38 cellular contexts compared by ENCODE assay signal in the genomic region with DNA sequence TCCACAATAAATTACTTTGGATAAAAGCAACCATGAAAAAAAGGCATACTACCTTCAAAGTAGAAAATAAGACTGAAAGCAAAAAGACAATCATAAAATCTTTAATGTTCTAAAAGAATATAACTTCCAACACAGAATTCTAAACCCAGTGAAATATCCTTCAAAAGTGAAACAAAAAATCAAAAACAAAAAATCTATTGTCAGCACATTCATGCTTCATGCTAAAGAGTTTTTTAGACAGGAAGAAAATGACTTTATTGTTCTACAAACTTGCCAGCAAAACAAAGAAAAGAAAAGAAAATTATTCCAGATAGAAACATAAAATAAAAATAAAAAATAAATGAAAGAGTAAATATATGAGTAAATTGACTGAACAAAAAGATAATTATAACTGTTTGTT.
"Had no signal": no experiment of that assay in that cellular context is flagged by ENCODE, and none has a peak within 500 bp of the region (broad histone marks: within the 10 kb centered on the region; RNA-seq: fewer than 3 reads in every experiment).

No MANE protein-coding gene starts in this region.

- H3K36me3 ChIP-seq: ascending aorta, cardiac muscle cell had no signal

- H3K27me3 Mint-ChIP-seq: activated CD4-positive, alpha-beta memory T cell treated with anti-CD3 and anti-CD28 coated beads for 36 hours; activated CD4-positive, alpha-beta T cell treated with anti-CD3 and anti-CD28 coated beads, Interleukin-2, amount 10 ng/mL, durations not matched to agents 24 days and 14 days; activated CD8-positive, alpha-beta memory T cell treated with anti-CD3 and anti-CD28 coated beads, Interleukin-2, amount 10 ng/mL, durations not matched to agents 7 days and 5 days; activated naive CD4-positive, alpha-beta T cell treated with anti-CD3 and anti-CD28 coated beads, Interleukin-2, amount 10 ng/mL, durations not matched to agents 7 days and 5 days; activated naive CD4-positive, alpha-beta T cell treated with anti-CD3 and anti-CD28 coated beads, Interleukin-2, amount 50 U/mL, for 24 hours; activated naive CD8-positive, alpha-beta T cell treated with anti-CD3 and anti-CD28 coated beads, Interleukin-2, amount 10 ng/mL, durations not matched to agents 7 days and 5 days; activated naive CD8-positive, alpha-beta T cell treated with anti-CD3 and anti-CD28 coated beads, Interleukin-2, amount 50 U/mL, for 24 hours; activated T-cell treated with anti-CD3 and anti-CD28 coated beads, Interleukin-2, amount 50 U/mL, for 24 hours; brain; central memory CD8-positive, alpha-beta T cell had no signal

- H3K4me3 ChIP-seq: ascending aorta, cardiac muscle cell had no signal

- ATAC-seq: activated CD8-positive, alpha-beta memory T cell treated with anti-CD3 and anti-CD28 coated beads, Interleukin-2, amount 10 ng/mL, durations not matched to agents 7 days and 5 days; activated CD8-positive, alpha-beta T cell treated with anti-CD3 and anti-CD28 coated beads, Interleukin-2, amount 10 ng/mL, durations not matched to agents 7 days and 5 days; activated naive CD8-positive, alpha-beta T cell treated with anti-CD3 and anti-CD28 coated beads, Interleukin-2, amount 50 U/mL, for 24 hours had no signal

- H3K4me1 Mint-ChIP-seq: activated B cell treated with CpG ODN at 0.5 μM for 24 hours; activated CD4-positive, alpha-beta T cell treated with anti-CD3 and anti-CD28 coated beads, Interleukin-2, amount 10 ng/mL, durations not matched to agents 24 days and 14 days; activated CD8-positive, alpha-beta memory T cell treated with anti-CD3 and anti-CD28 coated beads, Interleukin-2, amount 10 ng/mL, durations not matched to agents 7 days and 5 days; activated naive CD4-positive, alpha-beta T cell treated with anti-CD3 and anti-CD28 coated beads, Interleukin-2, amount 10 ng/mL, durations not matched to agents 7 days and 5 days; activated naive CD4-positive, alpha-beta T cell treated with anti-CD3 and anti-CD28 coated beads, Interleukin-2, amount 50 U/mL, for 24 hours; activated naive CD8-positive, alpha-beta T cell treated with anti-CD3 and anti-CD28 coated beads, Interleukin-2, amount 10 ng/mL, durations not matched to agents 7 days and 5 days; activated naive CD8-positive, alpha-beta T cell treated with anti-CD3 and anti-CD28 coated beads, Interleukin-2, amount 50 U/mL, for 24 hours; brain; central memory CD8-positive, alpha-beta T cell had no signal

- H3K4me3 Mint-ChIP-seq: activated B cell treated with CpG ODN at 0.5 μM for 24 hours; activated CD4-positive, alpha-beta memory T cell treated with anti-CD3 and anti-CD28 coated beads for 36 hours; activated CD4-positive, alpha-beta T cell treated with anti-CD3 and anti-CD28 coated beads, Interleukin-2, amount 10 ng/mL, durations not matched to agents 24 days and 14 days; activated CD8-positive, alpha-beta memory T cell treated with anti-CD3 and anti-CD28 coated beads, Interleukin-2, amount 10 ng/mL, durations not matched to agents 7 days and 5 days; activated CD8-positive, alpha-beta T cell treated with anti-CD3 and anti-CD28 coated beads, Interleukin-2, amount 10 ng/mL, durations not matched to agents 7 days and 5 days; activated naive CD4-positive, alpha-beta T cell treated with anti-CD3 and anti-CD28 coated beads, Interleukin-2, amount 10 ng/mL, durations not matched to agents 7 days and 5 days; activated naive CD4-positive, alpha-beta T cell treated with anti-CD3 and anti-CD28 coated beads, Interleukin-2, amount 50 U/mL, for 24 hours; activated naive CD8-positive, alpha-beta T cell; activated naive CD8-positive, alpha-beta T cell treated with anti-CD3 and anti-CD28 coated beads, Interleukin-2, amount 10 ng/mL, durations not matched to agents 7 days and 5 days; activated naive CD8-positive, alpha-beta T cell treated with anti-CD3 and anti-CD28 coated beads, Interleukin-2, amount 50 U/mL, for 24 hours; activated T-cell treated with anti-CD3 and anti-CD28 coated beads, Interleukin-2, amount 50 U/mL, for 24 hours; brain; central memory CD8-positive, alpha-beta T cell; T-helper 1 cell treated with Interleukin-12 subunit alpha and Interleukin-12 subunit beta and Interleukin-4 antibody, amounts not matched to agents 30 μg/mL and 1 μg/mL, for 36 hours; T-helper 2 cell treated with Interferon-gamma antibody and Interleukin-4, amounts not matched to agents 5 μg/mL and 100 μg/mL, for 36 hours had no signal

- FAIRE-seq: bronchial epithelial cell, TTC549 had no signal

- H3K27ac Mint-ChIP-seq: activated B cell treated with CpG ODN at 0.5 μM for 24 hours; activated CD4-positive, alpha-beta memory T cell treated with anti-CD3 and anti-CD28 coated beads for 36 hours; activated CD4-positive, alpha-beta T cell treated with anti-CD3 and anti-CD28 coated beads, Interleukin-2, amount 10 ng/mL, durations not matched to agents 24 days and 14 days; activated CD8-positive, alpha-beta memory T cell treated with anti-CD3 and anti-CD28 coated beads, Interleukin-2, amount 10 ng/mL, durations not matched to agents 7 days and 5 days; activated CD8-positive, alpha-beta T cell treated with anti-CD3 and anti-CD28 coated beads, Interleukin-2, amount 10 ng/mL, durations not matched to agents 7 days and 5 days; activated naive CD4-positive, alpha-beta T cell treated with anti-CD3 and anti-CD28 coated beads, Interleukin-2, amount 10 ng/mL, durations not matched to agents 7 days and 5 days; activated naive CD4-positive, alpha-beta T cell treated with anti-CD3 and anti-CD28 coated beads, Interleukin-2, amount 50 U/mL, for 24 hours; activated naive CD8-positive, alpha-beta T cell; activated naive CD8-positive, alpha-beta T cell treated with anti-CD3 and anti-CD28 coated beads, Interleukin-2, amount 10 ng/mL, durations not matched to agents 7 days and 5 days; activated naive CD8-positive, alpha-beta T cell treated with anti-CD3 and anti-CD28 coated beads, Interleukin-2, amount 50 U/mL, for 24 hours; activated T-cell treated with anti-CD3 and anti-CD28 coated beads, Interleukin-2, amount 50 U/mL, for 24 hours; activated T-helper 2 cell treated with anti-CD3 and anti-CD28 coated beads, Interferon-gamma antibody, Interleukin-2, Interleukin-4, amounts not matched to agents 10 μg/mL and 5 μg/mL and 100 μg/mL, durations not matched to agents 14 hours and 24 hours and 36 hours; brain; T-helper 1 cell treated with Interleukin-12 subunit alpha and Interleukin-12 subunit beta and Interleukin-4 antibody, amounts not matched to agents 30 μg/mL and 1 μg/mL, for 36 hours; T-helper 2 cell treated with Interferon-gamma antibody and Interleukin-4, amounts not matched to agents 5 μg/mL and 100 μg/mL, for 36 hours had no signal

- H3K27me3 ChIP-seq: ascending aorta, cardiac muscle cell had no signal

- DNase-seq: activated B cell treated with CpG ODN at 0.5 μM for 24 hours; activated CD4-positive, alpha-beta memory T cell treated with anti-CD3 and anti-CD28 coated beads for 36 hours; activated CD4-positive, alpha-beta T cell treated with anti-CD3 and anti-CD28 coated beads for 4 hours; activated CD4-positive, alpha-beta T cell treated with anti-CD3 and anti-CD28 coated beads, Interleukin-2, amount 10 ng/mL, durations not matched to agents 24 days and 14 days; activated CD4-positive, alpha-beta T cell treated with anti-CD3 and anti-CD28 coated beads, Interleukin-2, amount 50 U/mL, for 1 hour; activated CD4-positive, alpha-beta T cell treated with anti-CD3 and anti-CD28 coated beads, Interleukin-2, amount 50 U/mL, for 4 hours; activated CD4-positive, CD25-positive, alpha-beta regulatory T cell treated with anti-CD3 and anti-CD28 coated beads, Interleukin-2, amount 50 U/mL, for 72 hours; activated CD8-positive, alpha-beta memory T cell treated with anti-CD3 and anti-CD28 coated beads for 24 hours; activated CD8-positive, alpha-beta memory T cell treated with anti-CD3 and anti-CD28 coated beads, Interleukin-2, amount 10 ng/mL, durations not matched to agents 7 days and 5 days; activated CD8-positive, alpha-beta memory T cell treated with anti-CD3 and anti-CD28 coated beads, Interleukin-2, amount 50 U/mL, for 48 hours; activated CD8-positive, alpha-beta T cell treated with anti-CD3 and anti-CD28 coated beads, Interleukin-2, amount 10 ng/mL, durations not matched to agents 7 days and 5 days; activated effector memory CD4-positive, alpha-beta T cell treated with Interleukin-2 at 50 U/mL for 16 hours; activated gamma-delta T cell; activated naive CD4-positive, alpha-beta T cell treated with anti-CD3 and anti-CD28 coated beads, Interleukin-2, amount 10 ng/mL, durations not matched to agents 7 days and 5 days; activated naive CD4-positive, alpha-beta T cell treated with Interleukin-2 at 50 U/mL for 16 hours; activated naive CD8-positive, alpha-beta T cell treated with anti-CD3 and anti-CD28 coated beads, Interleukin-2, amount 10 ng/mL, durations not matched to agents 7 days and 5 days; activated naive CD8-positive, alpha-beta T cell treated with anti-CD3 and anti-CD28 coated beads, Interleukin-2, amount 50 U/mL, for 24 hours; activated T-cell treated with anti-CD3 and anti-CD28 coated beads, Interleukin-2, amount 50 U/mL, for 24 hours; activated T-cell treated with anti-CD3 and anti-CD28 coated beads, Interleukin-2, amount 50 U/mL, for 48 hours; amygdala; anterior cingulate cortex; caudate nucleus; cerebellar nuclear complex; T-helper 1 cell; T-helper 2 cell; T-helper 9 cell had no signal

- H3K4me1 ChIP-seq: ascending aorta had no signal

- H3K36me3 Mint-ChIP-seq: activated CD4-positive, alpha-beta memory T cell treated with anti-CD3 and anti-CD28 coated beads for 36 hours; activated CD8-positive, alpha-beta memory T cell treated with anti-CD3 and anti-CD28 coated beads, Interleukin-2, amount 10 ng/mL, durations not matched to agents 7 days and 5 days; activated naive CD4-positive, alpha-beta T cell treated with anti-CD3 and anti-CD28 coated beads, Interleukin-2, amount 10 ng/mL, durations not matched to agents 7 days and 5 days; brain had no signal

- H3K27ac ChIP-seq: ascending aorta, cardiac muscle cell, VCaP had no signal
